13 cellular contexts compared by ENCODE assay signal in the genomic region with DNA sequence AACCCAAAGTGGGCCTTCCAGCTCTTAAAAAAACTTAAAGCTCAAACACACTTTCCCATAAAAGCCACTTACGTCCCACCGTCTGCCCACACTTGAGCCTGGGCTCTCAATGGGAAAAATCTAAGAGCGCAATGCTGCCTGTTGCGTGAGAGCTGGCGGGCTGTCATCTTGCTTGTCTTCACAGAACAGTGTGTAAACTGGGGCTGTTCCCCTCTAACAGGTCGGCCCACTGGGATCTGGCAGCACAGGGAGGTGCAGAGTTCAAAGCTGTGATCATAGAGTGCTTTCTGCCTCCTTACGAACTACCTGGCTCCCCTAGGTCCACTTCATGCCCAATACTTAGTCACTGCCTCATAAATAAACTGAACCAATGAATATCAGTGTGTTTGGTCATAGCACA.
"Had no signal": no experiment of that assay in that cellular context is flagged by ENCODE, and none has a peak within 500 bp of the region (broad histone marks: within the 10 kb centered on the region; RNA-seq: fewer than 3 reads in every experiment).

No MANE protein-coding gene starts in this region.

- H3K36me3 ChIP-seq: heart left ventricle, sigmoid colon, stomach, thoracic aorta, transverse colon had no signal

- H3K27me3 ChIP-seq: sigmoid colon, stomach, transverse colon had no signal

- H3K9me3 ChIP-seq: sigmoid colon, stomach, thoracic aorta, transverse colon had no signal

- H3K27ac ChIP-seq: heart left ventricle, sigmoid colon, skin epidermis, stomach, thoracic aorta, transverse colon had no signal

- H3K4me3 ChIP-seq: heart left ventricle, sigmoid colon, skin epidermis, stomach, thoracic aorta, transverse colon had no signal

- DNase-seq: foreskin melanocyte; heart left ventricle; hippocampal formation; kidney glomerular epithelial cell; natural killer cell; sigmoid colon; stimulated activated CD4-positive, alpha-beta T cell treated with anti-CD3 and anti-CD28 coated beads, Interleukin-12 subunit alpha, Interleukin-12 subunit beta, amount 100 ng/mL, for 4 hours; stimulated activated naive CD4-positive, alpha-beta T cell; stomach; substantia nigra; transverse colon had no signal

- ATAC-seq: heart left ventricle, natural killer cell had no signal

- H3K4me1 ChIP-seq: transverse colon had no signal
